In genomic region chrX:65781845-65782244, GRCh38 we compare ENCODE assay signal across 33 cellular contexts.
"Had no signal": no experiment of that assay in that cellular context is flagged by ENCODE, and none has a peak within 500 bp of the region (broad histone marks: within the 10 kb centered on the region; RNA-seq: fewer than 3 reads in every experiment).

No MANE protein-coding gene starts in this region.

- H3K27me3 ChIP-seq: cardiac muscle cell, gastroesophageal sphincter, hepatocyte, neural progenitor cell, sigmoid colon, suprapubic skin, tibial artery had no signal

- H3K4me2 ChIP-seq: hepatocyte, neural progenitor cell, smooth muscle cell had no signal

- H3K9me3 ChIP-seq: adrenal gland, gastroesophageal sphincter, psoas muscle, sigmoid colon, suprapubic skin, tibial artery had no signal

- H3K4me3 ChIP-seq: adrenal gland, cardiac muscle cell, coronary artery, dorsolateral prefrontal cortex, gastroesophageal sphincter, hepatocyte, neural progenitor cell, psoas muscle, sigmoid colon, smooth muscle cell, suprapubic skin, tibial artery had no signal

- ATAC-seq: activated CD4-positive, CD25-positive, alpha-beta regulatory T cell treated with anti-CD3 and anti-CD28 coated beads, Interleukin-2, amount 50 U/mL, for 24 hours; gastroesophageal sphincter; left cardiac atrium; left ventricle myocardium superior; psoas muscle; stimulated activated naive B cell treated with anti-CD40 and anti-IgM and Interleukin-4, amounts not matched to agents 10 μg/mL and 1 μg/mL and 100 μg/mL, for 72 hours had no signal

- DNase-seq: activated CD4-positive, alpha-beta memory T cell treated with anti-CD3 and anti-CD28 coated beads, Interleukin-2, amount 10 ng/mL, durations not matched to agents 7 days and 5 days; activated CD4-positive, alpha-beta T cell treated with anti-CD3 and anti-CD28 coated beads, Interleukin-2, amount 10 ng/mL, durations not matched to agents 24 days and 14 days; activated effector memory CD4-positive, alpha-beta T cell treated with anti-CD3 and anti-CD28 coated beads, Interleukin-2, amount 50 U/mL, for 16 hours; activated naive CD4-positive, alpha-beta T cell treated with anti-CD3 and anti-CD28 coated beads for 36 hours; activated naive CD8-positive, alpha-beta T cell treated with anti-CD3 and anti-CD28 coated beads for 36 hours; adrenal gland; aorta; dorsolateral prefrontal cortex; effector memory CD4-positive, alpha-beta T cell; erythroblast; islet precursor cell; left cardiac atrium; left ventricle myocardium superior; naive B cell; occipital lobe; psoas muscle; sigmoid colon; stimulated activated CD4-positive, alpha-beta T cell treated with anti-CD3 and anti-CD28 coated beads, Interleukin-1b, Interleukin-23, amount 100 ng/mL, for 48 hours; stimulated activated CD4-positive, alpha-beta T cell treated with anti-CD3 and anti-CD28 coated beads, Interleukin-4, amount 100 ng/mL, for 4 hours; stimulated activated CD8-positive, alpha-beta memory T cell treated with anti-CD3 and anti-CD28 coated beads, Interleukin-4, amount 100 ng/mL, for 48 hours; stimulated activated naive B cell treated with anti-CD40 and anti-IgM and Interleukin-4, amounts not matched to agents 10 μg/mL and 1 μg/mL and 100 μg/mL, for 72 hours; T1000; tibial artery; WERI-Rb-1 had no signal

- H3K4me1 ChIP-seq: adrenal gland, gastroesophageal sphincter, neural progenitor cell, parathyroid adenoma, psoas muscle, sigmoid colon, suprapubic skin, tibial artery had no signal

- H3K27ac ChIP-seq: adrenal gland, cardiac muscle cell, coronary artery, dorsolateral prefrontal cortex, gastroesophageal sphincter, hepatocyte, neural progenitor cell, parathyroid adenoma, psoas muscle, sigmoid colon, suprapubic skin, tibial artery, WERI-Rb-1 had no signal

- H3K36me3 ChIP-seq: adrenal gland, cardiac muscle cell, gastroesophageal sphincter, neural progenitor cell, sigmoid colon, suprapubic skin, tibial artery, WERI-Rb-1 had no signal
